Comparison of ENCODE assay signal across 8 cellular contexts in genomic region chr10:75233444-75234016, GRCh38. TPM values are rescaled to one million over a fixed set of nuclear protein-coding genes. Genes with fewer than 3 reads are reported as not detected.
DNase-seq lines count a peak whose midpoint lies in the region; ATAC-seq and TF ChIP-seq lines count a peak whose summit lies in the region.

No MANE protein-coding gene starts in this region.

- peak overlapping the region; percentile 80 for H3K27ac Mint-ChIP-seq in activated B cell treated with CpG ODN at 0.5 μM for 24 hours

- ATAC-seq in activated B cell treated with CpG ODN at 0.5 μM for 24 hours (ENCODE audit: low read depth) (no peak), GM19452 (IDR thresholded peaks at IDR 0.05; ENCODE audit: unreplicated experiment) (no peak)

- no peaks in the 10 kb centered on the region for H3K27me3 Mint-ChIP-seq in activated B cell treated with CpG ODN at 0.5 μM for 24 hours

- peak; percentile 24 for DNase-seq in activated CD4-positive, alpha-beta T cell treated with anti-CD3 and anti-CD28 coated beads for 48 hours
- no peak for DNase-seq in activated CD4-positive, alpha-beta T cell treated with anti-CD3 and anti-CD28 coated beads, Interleukin-2, amount 50 U/mL, for 1 hour
- DNase-seq in activated B cell treated with CpG ODN at 0.5 μM for 24 hours (no peak), superior temporal gyrus (ENCODE audit: extremely low spot score) (peak; percentile 24)
- no peak for DNase-seq in stimulated activated naive CD4-positive, alpha-beta T cell treated with Interleukin-2 at 50 U/mL for 16 hours (lab: John Stamatoyannopoulos, UW)
- no peak for DNase-seq in central memory CD4-positive, alpha-beta T cell

- CTCF ChIA-PET in activated B cell treated with CpG ODN at 0.5 μM for 24 hours (lab: Charles Lee), result interaction anchor here (1.0 to 4.8 kb wide), 3 partner anchors 46 to 989 kb away, joined by 3 to 32 read pairs (median 20); no protein-coding TSS in a partner anchor

- peaks cover 38% of the 10 kb centered on the region for H3K36me3 Mint-ChIP-seq in activated B cell treated with CpG ODN at 0.5 μM for 24 hours (ENCODE audit: low read depth)

- peaks cover 26% of the 10 kb centered on the region for H3K4me1 Mint-ChIP-seq in activated B cell treated with CpG ODN at 0.5 μM for 24 hours

- H3K9me3 Mint-ChIP-seq in activated B cell treated with CpG ODN at 0.5 μM for 24 hours, result no peaks in the 10 kb centered on the region

- intact Hi-C loops in activated B cell treated with CpG ODN at 0.5 μM for 24 hours (cut with micrococcal nuclease), result loop anchor here (1.0 to 10.0 kb wide), 9 partner anchors 23 to 1981 kb away; partner anchors contain the start of genes ADK, KAT6B, MRPS16 and MYOZ1

- TF ChIP-seq CTCF in activated B cell treated with CpG ODN at 0.5 μM for 24 hours (IDR thresholded peaks at IDR 0.05), result no peak

- H3K4me3 Mint-ChIP-seq in activated B cell treated with CpG ODN at 0.5 μM for 24 hours, result peak overlapping the region; percentile 85

- peak overlapping the region; percentile 20 for H3K4me3 ChIP-seq in iPS-11a (ENCODE audit: low read depth, low read length)

- POLR2A ChIA-PET in activated B cell treated with CpG ODN at 0.5 μM for 24 hours (lab: Charles Lee), result interaction anchor here (0.6 to 5.5 kb wide), 4 partner anchors 23 to 719 kb away, joined by 3 to 60 read pairs (median 3); partner anchors contain the start of gene VDAC2

RNA-seq across cellular contexts. Expression of gene COMTD1, which starts 2.2 kb away (rescaled TPM):
- 13.2 and 15.4 TPM in 2 replicates for total RNA-seq in activated B cell treated with CpG ODN at 0.5 μM for 24 hours

RNA-seq across cellular contexts. Expression of gene VDAC2, which starts 22.9 kb away (rescaled TPM):
- total RNA-seq in activated B cell treated with CpG ODN at 0.5 μM for 24 hours, result 99.0 and 104 TPM in 2 replicates

Comparison
In these comparisons a context has a peak if more than half of its experiments do, and no peak if none do; other contexts are left out.
1. DNase-seq: peak in activated CD4-positive, alpha-beta T cell treated with anti-CD3 and anti-CD28 coated beads for 48 hours (single experiment) and superior temporal gyrus (single experiment); none in activated CD4-positive, alpha-beta T cell treated with anti-CD3 and anti-CD28 coated beads, Interleukin-2, amount 50 U/mL, for 1 hour (single experiment), activated B cell treated with CpG ODN at 0.5 μM for 24 hours (single experiment), stimulated activated naive CD4-positive, alpha-beta T cell treated with Interleukin-2 at 50 U/mL for 16 hours (single experiment) and central memory CD4-positive, alpha-beta T cell (single experiment).